ENCODE assay signal across 20 cellular contexts in the genomic region with DNA sequence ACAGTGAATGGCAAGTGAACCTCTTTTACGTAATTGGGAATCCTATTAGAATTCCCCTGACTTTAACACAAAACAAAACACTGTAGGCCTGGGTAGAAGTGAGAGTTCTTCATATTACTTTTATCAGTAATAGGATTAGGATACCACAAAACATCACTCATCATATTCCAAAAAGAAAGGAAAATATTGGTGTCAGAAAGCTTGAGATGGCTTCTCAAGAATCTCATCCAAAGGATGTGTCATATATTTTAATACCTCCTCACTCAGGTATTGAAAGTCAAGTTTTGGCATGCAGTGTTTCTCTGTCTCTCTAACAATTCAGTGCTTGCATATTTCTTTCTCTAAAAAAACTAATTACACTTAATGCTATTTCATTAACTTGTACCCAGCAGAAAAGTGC.
"Had no signal": no experiment of that assay in that cellular context is flagged by ENCODE, and none has a peak within 500 bp of the region (broad histone marks: within the 10 kb centered on the region; RNA-seq: fewer than 3 reads in every experiment).

No MANE protein-coding gene starts in this region.

- DNase-seq: activated CD4-positive, alpha-beta memory T cell treated with anti-CD3 and anti-CD28 coated beads for 36 hours; activated CD4-positive, alpha-beta T cell treated with anti-CD3 and anti-CD28 coated beads for 48 hours; activated gamma-delta T cell treated with Interleukin-2 at 50 U/mL for 16 hours; activated T-cell treated with anti-CD3 and anti-CD28 coated beads, Interleukin-2, amount 50 U/mL, for 72 hours; cortex of kidney; endodermal cell; foreskin fibroblast; kidney; midbrain; ovary; spleen; stimulated activated CD4-positive, alpha-beta T cell treated with anti-CD3 and anti-CD28 coated beads, Interleukin-4, amount 100 ng/mL, for 1 hour; stimulated activated naive CD4-positive, alpha-beta T cell; T-helper 2 cell had no signal

- H3K36me3 ChIP-seq: ovary, prostate gland, spleen, thoracic aorta, vagina had no signal

- ATAC-seq: activated T-cell treated with anti-CD3 and anti-CD28 coated beads, Interleukin-2, amount 50 U/mL, for 72 hours; left lobe of liver; natural killer cell treated with Interleukin-12 subunit alpha and Interleukin-12 subunit beta and Interleukin-15 and Interleukin-18, amount 100 ng/mL, for 72 hours had no signal

- H3K27me3 ChIP-seq: ovary, spleen, vagina had no signal

- H3K9me3 ChIP-seq: ovary, prostate gland, spleen, thoracic aorta, vagina had no signal

- H3K4me1 ChIP-seq: prostate gland, spleen had no signal

- H3K27ac ChIP-seq: ovary, prostate gland, spleen, thoracic aorta, vagina had no signal

- FAIRE-seq: kidney had no signal

- H3K4me3 ChIP-seq: lung, ovary, prostate gland, spleen, thoracic aorta, vagina had no signal
